Comparison of ENCODE assay signal across 8 cellular contexts in genomic region chr10:57825015-57825414, GRCh38.
"Had no signal": no experiment of that assay in that cellular context is flagged by ENCODE, and none has a peak within 500 bp of the region (broad histone marks: within the 10 kb centered on the region; RNA-seq: fewer than 3 reads in every experiment).

No MANE protein-coding gene starts in this region.

- H3K4me3 ChIP-seq: GM12878 had no signal

- DNase-seq: GDM1, GF-D8 had no signal

- ATAC-seq: GM12878 had no signal

- FAIRE-seq: G401.6, GM12878, GM12891, GM12892, GM18507, GM19239 had no signal
